20 cellular contexts compared by ENCODE assay signal in the genomic region with DNA sequence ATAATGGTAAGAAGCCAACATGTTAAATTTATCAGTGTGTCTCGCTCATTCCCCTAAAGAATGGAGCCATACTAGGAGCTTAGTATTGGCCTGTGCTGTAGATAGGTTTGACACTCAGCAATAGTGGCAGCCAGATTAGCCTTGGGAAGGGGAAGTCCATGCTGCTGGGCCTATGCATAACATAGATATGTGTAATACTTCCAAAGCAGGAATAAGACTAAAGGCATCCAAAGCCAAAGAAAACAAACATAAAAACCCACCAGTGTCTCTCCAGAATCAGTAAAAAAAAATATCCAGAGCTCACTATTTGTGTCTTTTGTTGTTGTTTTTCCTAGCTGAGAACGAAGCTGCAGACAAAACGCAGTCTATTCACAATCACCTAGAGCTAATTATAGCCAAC.
DNase-seq lines count a peak whose midpoint lies in the region; ATAC-seq, FAIRE-seq and TF ChIP-seq lines count a peak whose summit lies in the region.
"Had no signal": no experiment of that assay in that cellular context is flagged by ENCODE, and none has a peak within 500 bp of the region (broad histone marks: within the 10 kb centered on the region; RNA-seq: fewer than 3 reads in every experiment).

No MANE protein-coding gene starts in this region.

- no peaks in the 10 kb centered on the region for H3K9me3 Mint-ChIP-seq in CD8-positive, alpha-beta memory T cell
- H3K9me3 Mint-ChIP-seq: brain, GM23338 had no signal

- H3K9me3 ChIP-seq in keratinocyte (ENCODE audit: control insufficient read depth, low read depth, low read length), result no peaks in the 10 kb centered on the region
- H3K9me3 ChIP-seq in CD8-positive, alpha-beta memory T cell (ENCODE audit: low read length), result no peaks in the 10 kb centered on the region
- H3K9me3 ChIP-seq: A549, mucosa of descending colon, prostate gland, upper lobe of left lung had no signal

- in situ Hi-C loops in brain microvascular endothelial cell (cut with HindIII; ENCODE audit: low pct_ligation_motif_present, low sequenced_read_pairs), result no loop called here

- no peaks in the 10 kb centered on the region for H4K20me1 ChIP-seq in keratinocyte (ENCODE audit: control insufficient read depth, extremely low read depth, insufficient read depth, low read length)

- dilution Hi-C loops in keratinocyte (cut with MboI; ENCODE audit: extremely low pct_ligation_motif_present, low sequenced_read_pairs), result no loop called here

- POLR2A ChIA-PET in AG04449 (lab: Yijun Ruan, JAX), result no interaction called here
- POLR2A ChIA-PET in CD8-positive, alpha-beta memory T cell (lab: Charles Lee), result interaction anchor here (0.7 kb wide), 1 partner anchor 157 kb away, joined by 9 read pairs; no protein-coding TSS in a partner anchor

- H3K4me3 ChIP-seq in AG04449 (ENCODE audit: low read depth, low read length) (no peak overlapping the region), brain microvascular endothelial cell (ENCODE audit: low read depth, low read length) (no peak overlapping the region), keratinocyte (ENCODE audit: control insufficient read depth in 2 of 3, extremely low read depth in 1 of 3, insufficient read depth in 2 of 3, low read depth in 1 of 3, low read length in 3 of 3) (no peak overlapping the region)
- H3K4me3 ChIP-seq in CD8-positive, alpha-beta memory T cell (ENCODE audit: low read length), result no peak overlapping the region
- H3K4me3 ChIP-seq: A549, GM12878, GM23338, mucosa of descending colon, prostate gland, upper lobe of left lung had no signal

- no peak overlapping the region for H3K4me3 Mint-ChIP-seq in CD8-positive, alpha-beta memory T cell
- H3K4me3 Mint-ChIP-seq: activated CD4-positive, alpha-beta T cell treated with anti-CD3 and anti-CD28 coated beads for 36 hours; activated T-cell treated with anti-CD3 and anti-CD28 coated beads, Interleukin-2, amount 50 U/mL, for 72 hours; brain; GM23338; T-cell had no signal

- H3K36me3 ChIP-seq in brain microvascular endothelial cell (replicated peaks), result no peaks in the 10 kb centered on the region
- H3K36me3 ChIP-seq in keratinocyte (ENCODE audit: control insufficient read depth in 2 of 2, extremely low read depth in 1 of 2, insufficient read depth in 2 of 2, low read length in 2 of 2), result no peaks in the 10 kb centered on the region
- no peaks in the 10 kb centered on the region for H3K36me3 ChIP-seq in CD8-positive, alpha-beta memory T cell (ENCODE audit: insufficient read depth, low read length)
- H3K36me3 ChIP-seq: prostate gland, upper lobe of left lung had no signal

- H3K27ac ChIP-seq in brain microvascular endothelial cell (peak overlapping the region; percentile 53), keratinocyte (ENCODE audit: control insufficient read depth, insufficient read depth, low read length) (no peak overlapping the region)
- no peak overlapping the region for H3K27ac ChIP-seq in CD8-positive, alpha-beta memory T cell (ENCODE audit: low read depth, low read length)
- H3K27ac ChIP-seq: A549, prostate gland, upper lobe of left lung had no signal

- H3K27me3 ChIP-seq in brain microvascular endothelial cell (replicated peaks) (no peaks in the 10 kb centered on the region), keratinocyte (ENCODE audit: control insufficient read depth, extremely low read depth, insufficient read depth, low read length) (no peaks in the 10 kb centered on the region)
- no peaks in the 10 kb centered on the region for H3K27me3 ChIP-seq in CD8-positive, alpha-beta memory T cell (ENCODE audit: insufficient read depth, low read length, poor library complexity, severe bottlenecking)
- H3K27me3 ChIP-seq: upper lobe of left lung had no signal

- no peaks in the 10 kb centered on the region for H3K79me2 ChIP-seq in keratinocyte (ENCODE audit: control insufficient read depth, insufficient read depth, low read length)

- peaks cover 0 to 3% of the 10 kb centered on the region in 2 donors for H3K27me3 Mint-ChIP-seq in CD8-positive, alpha-beta memory T cell
- H3K27me3 Mint-ChIP-seq: activated CD4-positive, alpha-beta T cell treated with anti-CD3 and anti-CD28 coated beads for 36 hours; brain; T-cell had no signal

- H3K4me2 ChIP-seq in keratinocyte (ENCODE audit: control insufficient read depth, extremely low read depth, insufficient read depth, low read depth, low read length), result no peak overlapping the region
- H3K4me2 ChIP-seq: A549, GM23338 had no signal

- H3K4me1 Mint-ChIP-seq in CD8-positive, alpha-beta memory T cell, result peaks cover 8 to 15% (median 10%) of the 10 kb centered on the region in 3 donors
- H3K4me1 Mint-ChIP-seq: brain, GM23338 had no signal

- H3K36me3 Mint-ChIP-seq in CD8-positive, alpha-beta memory T cell, result no peaks in the 10 kb centered on the region
- H3K36me3 Mint-ChIP-seq: brain, T-cell had no signal

- H3K9me1 ChIP-seq in keratinocyte (ENCODE audit: control insufficient read depth, extremely low read depth, insufficient read depth, low read length), result no peaks in the 10 kb centered on the region

- peak; percentile 56 for DNase-seq in AG04449 (ENCODE audit: low read depth, low spot score)
- DNase-seq in M059J (ENCODE audit: low read depth), result peak; percentile 78
- DNase-seq in brain microvascular endothelial cell, result peak; percentile 89
- no peak for DNase-seq in keratinocyte (ENCODE audit: low read depth, low spot score)
- DNase-seq in NCI-H2196 treated with DMSO at 0.1 percent for 48 hours (lab: John Stamatoyannopoulos, UW; ENCODE audit: unreplicated experiment), result no peak
- DNase-seq in midbrain (lab: John Stamatoyannopoulos, UW), result no peak
- DNase-seq in CD8-positive, alpha-beta memory T cell, result no peak
- DNase-seq: activated CD4-positive, alpha-beta T cell treated with anti-CD3 and anti-CD28 coated beads for 36 hours; activated T-cell treated with anti-CD3 and anti-CD28 coated beads, Interleukin-2, amount 50 U/mL, for 72 hours; mucosa of descending colon; NCI-H2171 treated with DMSO at 0.1 percent for 48 hours; stimulated activated CD4-positive, alpha-beta T cell treated with anti-CD3 and anti-CD28 coated beads, Interleukin-2, amount 100 ng/mL, for 24 hours; T-cell; upper lobe of left lung had no signal

- no peak overlapping the region for H3K27ac Mint-ChIP-seq in CD8-positive, alpha-beta memory T cell
- H3K27ac Mint-ChIP-seq: activated CD4-positive, alpha-beta T cell treated with anti-CD3 and anti-CD28 coated beads for 36 hours; activated T-cell treated with anti-CD3 and anti-CD28 coated beads, Interleukin-2, amount 50 U/mL, for 72 hours; brain; GM23338; T-cell had no signal

- H2AFZ ChIP-seq in keratinocyte (ENCODE audit: control insufficient read depth, low read length), result peak overlapping the region; percentile 60
- H2AFZ ChIP-seq: GM23338 had no signal

- CTCF ChIA-PET in AG04449 (lab: Yijun Ruan, JAX), result no interaction called here
- CTCF ChIA-PET in CD8-positive, alpha-beta memory T cell (lab: Charles Lee), result no interaction called here

- no peak for ATAC-seq in GM21619 (IDR thresholded peaks at IDR 0.05; ENCODE audit: unreplicated experiment)
- ATAC-seq: A549; activated CD4-positive, alpha-beta T cell treated with anti-CD3 and anti-CD28 coated beads for 36 hours; activated T-cell treated with anti-CD3 and anti-CD28 coated beads, Interleukin-2, amount 50 U/mL, for 72 hours; GM12878; GM23338; mucosa of descending colon; T-cell had no signal

- H3K9ac ChIP-seq in keratinocyte (ENCODE audit: control insufficient read depth, extremely low read depth, insufficient read depth, low read length), result no peak overlapping the region

- peak; percentile 34 for FAIRE-seq in keratinocyte (lab: Jason Lieb, UNC)
- FAIRE-seq: A549, GM12878 had no signal

- H3K4me1 ChIP-seq in keratinocyte (ENCODE audit: control insufficient read depth, extremely low read depth, insufficient read depth, low read length), result peaks cover 2% of the 10 kb centered on the region
- peaks cover 7% of the 10 kb centered on the region for H3K4me1 ChIP-seq in CD8-positive, alpha-beta memory T cell (ENCODE audit: insufficient read depth, low read length)
- H3K4me1 ChIP-seq: A549, prostate gland, upper lobe of left lung had no signal

- TF ChIP-seq CTCF in AG04449 (IDR thresholded peaks at IDR 0.05; ENCODE audit: insufficient read depth, low read length, missing control alignments) (no peak), brain microvascular endothelial cell (IDR thresholded peaks at IDR 0.05; ENCODE audit: low read depth, low read length, missing control alignments) (no peak), keratinocyte (optimal IDR thresholded peaks at IDR 0.05 in 1 of 3, IDR thresholded peaks at IDR 0.05 in 1 of 3, conservative IDR thresholded peaks at IDR 0.05 in 1 of 3; ENCODE audit: extremely low read depth in 1 of 3, insufficient read depth in 2 of 3, low read length in 3 of 3) (no peak)

Comparison
In these comparisons a context has a peak if more than half of its experiments do, and no peak if none do; other contexts are left out.
1. DNase-seq: peak in AG04449 (single experiment), M059J (single experiment) and brain microvascular endothelial cell (single experiment); none in keratinocyte (single experiment), NCI-H2196 treated with DMSO at 0.1 percent for 48 hours (single experiment), midbrain (single experiment) and CD8-positive, alpha-beta memory T cell (0 of 5).